ENCODE assay signal across 10 cellular contexts in the genomic region with DNA sequence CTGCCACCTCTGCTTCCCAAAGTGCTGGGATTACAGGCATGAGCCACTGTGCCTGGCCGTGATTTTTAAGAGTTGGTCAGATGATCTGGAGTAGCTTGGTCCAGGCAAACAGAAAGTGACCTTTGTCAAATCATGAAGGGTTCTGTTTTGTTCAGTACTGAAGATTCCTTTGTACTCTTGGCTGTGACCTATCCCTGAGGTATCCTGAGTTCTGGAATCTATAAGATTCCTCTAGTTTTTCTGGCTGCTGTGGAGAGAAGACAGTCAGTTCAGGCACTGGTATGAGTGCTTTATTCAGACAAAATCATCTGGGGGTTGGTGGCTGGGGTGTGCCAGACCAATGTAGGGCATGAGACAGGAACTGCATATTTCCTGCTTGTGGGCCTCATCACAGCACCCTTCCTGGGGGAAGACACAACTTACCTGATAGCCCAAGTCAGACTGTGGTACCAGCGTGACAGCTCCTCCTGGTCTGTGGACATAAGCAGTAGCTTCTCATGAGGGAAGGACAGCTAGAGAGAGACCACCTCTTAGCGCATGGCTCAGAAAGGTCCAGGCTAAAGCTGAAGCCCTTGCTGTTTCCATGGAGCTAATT. TPM values are rescaled to one million over a fixed set of nuclear protein-coding genes. Genes with fewer than 3 reads are reported as not detected.
DNase-seq lines count a peak whose midpoint lies in the region; ATAC-seq and TF ChIP-seq lines count a peak whose summit lies in the region.
"Had no signal": no experiment of that assay in that cellular context is flagged by ENCODE, and none has a peak within 500 bp of the region (broad histone marks: within the 10 kb centered on the region; RNA-seq: fewer than 3 reads in every experiment).

No MANE protein-coding gene starts in this region.

- H3K27ac ChIP-seq in right atrium auricular region (peak overlapping the region; percentile 97 to 98), aorta (ENCODE audit: low read depth in 1 of 2, low read length in 2 of 2) (peak overlapping the region; percentile 15 to 66)
- H3K27ac ChIP-seq: SJCRH30 had no signal

- no peaks in the 10 kb centered on the region for H3K9me3 ChIP-seq in right atrium auricular region
- no peaks in the 10 kb centered on the region for H3K9me3 ChIP-seq in mucosa of stomach (ENCODE audit: control insufficient read depth, low read length)
- H3K9me3 ChIP-seq in aorta (ENCODE audit: control insufficient read depth, low read length) = no peaks in the 10 kb centered on the region
- H3K9me3 ChIP-seq: SJCRH30 had no signal

- no peak for DNase-seq in right atrium auricular region (ENCODE audit: low spot score)
- no peak for DNase-seq in cardiac septum (ENCODE audit: low spot score)
- DNase-seq in activated naive CD8-positive, alpha-beta T cell treated with anti-CD3 and anti-CD28 coated beads, Interleukin-2, amount 10 ng/mL, durations not matched to agents 7 days and 5 days = no peak
- DNase-seq in aorta = no peak
- no peak for DNase-seq in NK-92 (lab: John Stamatoyannopoulos, UW; ENCODE audit: unreplicated experiment)
- no peak for DNase-seq in glomerular visceral epithelial cell (ENCODE audit: extremely low spot score)
- no peak for DNase-seq in LoVo (ENCODE audit: low spot score)
- DNase-seq: SJCRH30 had no signal

- H3K36me3 Mint-ChIP-seq in activated naive CD8-positive, alpha-beta T cell treated with anti-CD3 and anti-CD28 coated beads, Interleukin-2, amount 10 ng/mL, durations not matched to agents 7 days and 5 days = peaks cover 35% of the 10 kb centered on the region

- 59 to 60% methylated on average over 3 of the region's 3 CpGs for WGBS in aorta, 2 donors

- peaks cover 73% of the 10 kb centered on the region for H3K4me1 Mint-ChIP-seq in activated naive CD8-positive, alpha-beta T cell treated with anti-CD3 and anti-CD28 coated beads, Interleukin-2, amount 10 ng/mL, durations not matched to agents 7 days and 5 days

- intact Hi-C loops in cardiac septum (cut with DNase I) = loop anchor here (10.0 kb wide), 1 partner anchor 223 kb away; no protein-coding TSS in a partner anchor
- intact Hi-C loops in aorta (cut with DNase I) = loop anchor here in 1 of 2 donors (2.0 kb wide), 1 partner anchor 27 kb away; the partner anchor contains the start of gene TPM2

- H3K27ac Mint-ChIP-seq in activated naive CD8-positive, alpha-beta T cell treated with anti-CD3 and anti-CD28 coated beads, Interleukin-2, amount 10 ng/mL, durations not matched to agents 7 days and 5 days = peak overlapping the region; percentile 79

- ATAC-seq in activated naive CD8-positive, alpha-beta T cell treated with anti-CD3 and anti-CD28 coated beads, Interleukin-2, amount 10 ng/mL, durations not matched to agents 7 days and 5 days (ENCODE audit: low read depth) = no peak
- no peak for ATAC-seq in aorta (ENCODE audit: low FRiP score)

- H3K9me3 Mint-ChIP-seq in activated naive CD8-positive, alpha-beta T cell treated with anti-CD3 and anti-CD28 coated beads, Interleukin-2, amount 10 ng/mL, durations not matched to agents 7 days and 5 days = no peaks in the 10 kb centered on the region

- H3K36me3 ChIP-seq in right atrium auricular region (peaks cover 15% of the 10 kb centered on the region), mucosa of stomach (ENCODE audit: control insufficient read depth, insufficient read depth, low read length) (peaks cover 3% of the 10 kb centered on the region), aorta (ENCODE audit: control insufficient read depth in 1 of 2, insufficient read depth in 2 of 2, low read length in 1 of 2) (no peaks in the 10 kb centered on the region)
- H3K36me3 ChIP-seq: SJCRH30 had no signal

- peak overlapping the region; percentile 76 for H3K4me3 Mint-ChIP-seq in activated naive CD8-positive, alpha-beta T cell treated with anti-CD3 and anti-CD28 coated beads, Interleukin-2, amount 10 ng/mL, durations not matched to agents 7 days and 5 days

- no peak for TF ChIP-seq CTCF in right atrium auricular region (IDR thresholded peaks at IDR 0.05)

- POLR2A ChIA-PET in activated naive CD8-positive, alpha-beta T cell treated with anti-CD3 and anti-CD28 coated beads, Interleukin-2, amount 10 ng/mL, durations not matched to agents 7 days and 5 days (lab: Charles Lee) = interaction anchor here (0.9 to 10.6 kb wide), 4 partner anchors 13 to 66 kb away, joined by 3 to 214 read pairs (median 8); partner anchors contain the start of gene SIT1

- H3K4me3 ChIP-seq in right atrium auricular region = no peak overlapping the region
- H3K4me3 ChIP-seq in mucosa of stomach (ENCODE audit: low read length) = no peak overlapping the region
- no peak overlapping the region for H3K4me3 ChIP-seq in aorta (ENCODE audit: low read length in 2 of 2)
- H3K4me3 ChIP-seq: SJCRH30 had no signal

- no peaks in the 10 kb centered on the region for H3K27me3 Mint-ChIP-seq in activated naive CD8-positive, alpha-beta T cell treated with anti-CD3 and anti-CD28 coated beads, Interleukin-2, amount 10 ng/mL, durations not matched to agents 7 days and 5 days

- H3K4me1 ChIP-seq in right atrium auricular region = peaks cover 0 to 52% of the 10 kb centered on the region in 2 donors
- peaks cover 49% of the 10 kb centered on the region for H3K4me1 ChIP-seq in mucosa of stomach (ENCODE audit: control insufficient read depth, insufficient read depth, low read length)
- peaks cover 0 to 2% of the 10 kb centered on the region in 2 donors for H3K4me1 ChIP-seq in aorta (ENCODE audit: control insufficient read depth in 1 of 2, insufficient read depth in 2 of 2, low read length in 2 of 2)

- peak overlapping the region; percentile 44 for H3K9ac ChIP-seq in mucosa of stomach (ENCODE audit: low read length)

- no peaks in the 10 kb centered on the region for H3K27me3 ChIP-seq in right atrium auricular region
- H3K27me3 ChIP-seq in mucosa of stomach (ENCODE audit: control insufficient read depth, insufficient read depth, low read length) = no peaks in the 10 kb centered on the region
- H3K27me3 ChIP-seq in aorta (ENCODE audit: control insufficient read depth in 1 of 2, insufficient read depth in 2 of 2, low read length in 1 of 2) = no peaks in the 10 kb centered on the region
- H3K27me3 ChIP-seq: SJCRH30 had no signal

RNA-seq across cellular contexts. Expression of gene ARHGEF39, which starts 3.1 kb away (rescaled TPM):
- under 1 TPM in 1 of 2 donors, not detected in 1; 0.44 TPM for total RNA-seq in right atrium auricular region
- total RNA-seq in cardiac septum = 0.48 TPM
- 10 to 100 TPM; 13.1 to 13.4 TPM for total RNA-seq in activated naive CD8-positive, alpha-beta T cell treated with anti-CD3 and anti-CD28 coated beads, Interleukin-2, amount 10 ng/mL, durations not matched to agents 7 days and 5 days
- 1 to 10 TPM in 1 of 2 donors, under 1 TPM in 1; 0.75 to 1.7 TPM for total RNA-seq in aorta
- polyA plus RNA-seq in aorta = 1 to 10 TPM in 1 of 2 donors, under 1 TPM in 1; 0.25 to 1.8 TPM

RNA-seq across cellular contexts. Expression of gene CCDC107, which starts 3.8 kb away (rescaled TPM):
- total RNA-seq in right atrium auricular region (10 to 100 TPM; 38.5 to 64.3 TPM), cardiac septum (47.7 TPM), aorta (10 to 100 TPM; 53.7 to 79.6 TPM)
- 10 to 100 TPM; 32.7 to 36.3 TPM for total RNA-seq in activated naive CD8-positive, alpha-beta T cell treated with anti-CD3 and anti-CD28 coated beads, Interleukin-2, amount 10 ng/mL, durations not matched to agents 7 days and 5 days
- 100 to 1,000 TPM in 1 of 2 donors, 10 to 100 TPM in 1; 65.7 to 224 TPM for polyA plus RNA-seq in aorta

RNA-seq across cellular contexts. Expression of gene RMRP, which starts 4.0 kb away (rescaled TPM):
- 100 to 1,000 TPM in 1 of 2 donors, not detected in 1; 431 TPM for total RNA-seq in right atrium auricular region
- 10,677 TPM for total RNA-seq in cardiac septum
- over 10,000 TPM; 10,447 to 10,452 TPM for total RNA-seq in activated naive CD8-positive, alpha-beta T cell treated with anti-CD3 and anti-CD28 coated beads, Interleukin-2, amount 10 ng/mL, durations not matched to agents 7 days and 5 days
- total RNA-seq in aorta = over 10,000 TPM; 14,949 to 16,694 TPM
- polyA plus RNA-seq in aorta = not detected

RNA-seq across cellular contexts. Expression of gene SIT1, which starts 11.1 kb away (rescaled TPM):
- total RNA-seq in right atrium auricular region = under 1 TPM in 1 of 2 donors, not detected in 1; 0.55 TPM
- not detected for total RNA-seq in cardiac septum
- 100 to 1,000 TPM; 174 to 195 TPM for total RNA-seq in activated naive CD8-positive, alpha-beta T cell treated with anti-CD3 and anti-CD28 coated beads, Interleukin-2, amount 10 ng/mL, durations not matched to agents 7 days and 5 days
- 1 to 10 TPM in 1 of 2 donors, under 1 TPM in 1; 0.65 to 1.3 TPM for total RNA-seq in aorta
- polyA plus RNA-seq in aorta = 1 to 10 TPM; 1.0 to 1.1 TPM
- total RNA-seq: pulmonary artery endothelial cell, SJCRH30 had no signal

RNA-seq across cellular contexts. Expression of gene CA9, which starts 11.9 kb away (rescaled TPM):
- total RNA-seq in right atrium auricular region = 1 to 10 TPM; 5.5 to 5.9 TPM
- total RNA-seq in cardiac septum = 0.48 TPM
- 1 to 10 TPM in 1 of 2 experiments, under 1 TPM in 1; 0.86 to 1.2 TPM for total RNA-seq in activated naive CD8-positive, alpha-beta T cell treated with anti-CD3 and anti-CD28 coated beads, Interleukin-2, amount 10 ng/mL, durations not matched to agents 7 days and 5 days
- total RNA-seq in aorta = 1 to 10 TPM; 4.3 to 8.8 TPM
- polyA plus RNA-seq in aorta = under 1 TPM in 1 of 2 donors, not detected in 1; 0.79 TPM

Comparison
In these comparisons a context has a peak if more than half of its experiments do, and no peak if none do; other contexts are left out.
1. RNA of gene RMRP, which starts 4.0 kb away (total RNA-seq): 14,949 to 16,694 TPM in aorta, 10,677 TPM in cardiac septum (single experiment) and 10,447 to 10,452 TPM in activated naive CD8-positive, alpha-beta T cell treated with anti-CD3 and anti-CD28 coated beads, Interleukin-2, amount 10 ng/mL, durations not matched to agents 7 days and 5 days; 431 TPM in right atrium auricular region; every median in the first group is over 10 times any median in the second.